40 cellular contexts compared by ENCODE assay signal in the genomic region with DNA sequence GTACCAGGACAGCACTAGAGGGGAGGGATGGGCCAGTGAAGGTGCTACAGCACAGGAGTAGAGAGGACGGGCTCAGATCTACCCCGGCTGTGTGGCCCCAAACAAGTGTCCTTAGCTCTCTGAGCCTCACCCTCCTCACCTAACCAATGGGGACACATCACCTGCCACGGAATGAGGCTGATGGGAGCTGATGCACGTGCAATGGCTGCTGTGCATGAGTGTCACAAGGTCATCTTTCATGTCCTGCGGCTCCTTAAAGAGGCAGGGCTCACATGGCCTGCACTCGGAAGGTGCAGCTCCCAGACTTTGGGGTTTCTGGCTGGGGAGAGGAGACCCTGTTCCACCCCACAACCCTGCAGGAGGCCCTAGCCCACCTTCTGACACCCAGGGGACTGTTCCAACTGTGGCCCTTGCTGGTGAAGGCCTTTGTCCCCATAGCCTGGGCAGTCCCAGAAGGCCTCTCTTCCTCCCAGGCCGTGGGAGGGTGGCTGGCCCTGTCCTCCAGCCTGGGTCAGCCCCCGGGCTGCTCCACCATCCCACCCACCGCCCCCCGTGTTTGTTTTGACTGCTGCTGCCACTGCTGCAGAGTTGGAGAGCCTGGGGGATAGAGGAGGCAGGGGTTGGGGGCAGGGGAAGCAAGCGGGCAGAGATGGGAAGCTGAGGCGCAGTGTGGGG. TPM values are rescaled to one million over a fixed set of nuclear protein-coding genes. Genes with fewer than 3 reads are reported as not detected.
"Had no signal": no experiment of that assay in that cellular context is flagged by ENCODE, and none has a peak within 500 bp of the region (broad histone marks: within the 10 kb centered on the region; RNA-seq: fewer than 3 reads in every experiment).

No MANE protein-coding gene starts in this region.

- FAIRE-seq: colon, endometrium, endothelial cell of umbilical vein had no signal

- DNase-seq: activated B cell treated with CpG ODN at 0.5 μM for 24 hours; activated CD4-positive, alpha-beta T cell treated with anti-CD3 and anti-CD28 coated beads for 48 hours; activated CD4-positive, alpha-beta T cell treated with anti-CD3 and anti-CD28 coated beads, Interleukin-2, amount 50 U/mL, for 1 hour; activated CD4-positive, alpha-beta T cell treated with anti-CD3 and anti-CD28 coated beads, Interleukin-2, amount 50 U/mL, for 48 hours; activated CD8-positive, alpha-beta memory T cell treated with anti-CD3 and anti-CD28 coated beads for 24 hours; activated CD8-positive, alpha-beta memory T cell treated with anti-CD3 and anti-CD28 coated beads, Interleukin-2, amount 50 U/mL, for 48 hours; activated CD8-positive, alpha-beta T cell treated with anti-CD3 and anti-CD28 coated beads for 36 hours; activated gamma-delta T cell; activated naive CD4-positive, alpha-beta T cell; activated naive CD4-positive, alpha-beta T cell treated with anti-CD3 and anti-CD28 coated beads, Interleukin-2, amount 10 ng/mL, durations not matched to agents 7 days and 5 days; activated naive CD8-positive, alpha-beta T cell treated with anti-CD3 and anti-CD28 coated beads, Interleukin-2, amount 10 ng/mL, durations not matched to agents 7 days and 5 days; activated T-cell treated with anti-CD3 and anti-CD28 coated beads for 4 hours; activated T-cell treated with anti-CD3 and anti-CD28 coated beads, Interleukin-2, amount 50 U/mL, for 24 hours; activated T-cell treated with anti-CD3 and anti-CD28 coated beads, Interleukin-2, amount 50 U/mL, for 72 hours; effector CD8-positive, alpha-beta T cell; esophagus squamous epithelium; foreskin melanocyte; T-helper 1 cell; T-helper 17 cell; T1000; WERI-Rb-1 had no signal

- H3K27ac Mint-ChIP-seq: activated B cell treated with CpG ODN at 0.5 μM for 24 hours; activated CD8-positive, alpha-beta T cell treated with anti-CD3 and anti-CD28 coated beads for 36 hours; activated naive CD4-positive, alpha-beta T cell treated with anti-CD3 and anti-CD28 coated beads, Interleukin-2, amount 10 ng/mL, durations not matched to agents 7 days and 5 days; activated naive CD4-positive, alpha-beta T cell treated with anti-CD3 and anti-CD28 coated beads, Interleukin-2, amount 50 U/mL, for 72 hours; activated naive CD8-positive, alpha-beta T cell treated with anti-CD3 and anti-CD28 coated beads, Interleukin-2, amount 10 ng/mL, durations not matched to agents 7 days and 5 days; activated T-cell treated with anti-CD3 and anti-CD28 coated beads, Interleukin-2, amount 50 U/mL, for 24 hours; activated T-cell treated with anti-CD3 and anti-CD28 coated beads, Interleukin-2, amount 50 U/mL, for 72 hours; T-helper 17 cell; T-helper 2 cell treated with Interferon-gamma antibody and Interleukin-4, amounts not matched to agents 5 μg/mL and 100 μg/mL, for 36 hours had no signal

- H3K9me3 ChIP-seq: ascending aorta, breast epithelium, esophagus squamous epithelium, gastroesophageal sphincter had no signal

- ATAC-seq: activated CD4-positive, CD25-positive, alpha-beta regulatory T cell treated with anti-CD3 and anti-CD28 coated beads, Interleukin-2, amount 50 U/mL, for 24 hours; activated CD8-positive, alpha-beta T cell treated with anti-CD3 and anti-CD28 coated beads for 36 hours; activated naive CD4-positive, alpha-beta T cell treated with anti-CD3 and anti-CD28 coated beads, Interleukin-2, amount 50 U/mL, for 72 hours; activated T-cell treated with anti-CD3 and anti-CD28 coated beads, Interleukin-2, amount 50 U/mL, for 72 hours; gastroesophageal sphincter; T-helper 17 cell had no signal

- H3K4me1 ChIP-seq: ascending aorta, breast epithelium, gastroesophageal sphincter had no signal

- H3K36me3 Mint-ChIP-seq: activated naive CD4-positive, alpha-beta T cell treated with anti-CD3 and anti-CD28 coated beads, Interleukin-2, amount 10 ng/mL, durations not matched to agents 7 days and 5 days; activated naive CD4-positive, alpha-beta T cell treated with anti-CD3 and anti-CD28 coated beads, Interleukin-2, amount 50 U/mL, for 72 hours; activated naive CD8-positive, alpha-beta T cell treated with anti-CD3 and anti-CD28 coated beads, Interleukin-2, amount 10 ng/mL, durations not matched to agents 7 days and 5 days; brain had no signal

- H3K4me3 ChIP-seq: ascending aorta, breast epithelium, esophagus squamous epithelium, gastroesophageal sphincter had no signal

- H3K36me3 ChIP-seq: ascending aorta, breast epithelium, esophagus squamous epithelium, gastroesophageal sphincter had no signal

- H3K4me1 Mint-ChIP-seq: activated naive CD4-positive, alpha-beta T cell treated with anti-CD3 and anti-CD28 coated beads, Interleukin-2, amount 10 ng/mL, durations not matched to agents 7 days and 5 days; activated naive CD8-positive, alpha-beta T cell treated with anti-CD3 and anti-CD28 coated beads, Interleukin-2, amount 10 ng/mL, durations not matched to agents 7 days and 5 days; central memory CD8-positive, alpha-beta T cell had no signal

- H3K9me3 Mint-ChIP-seq: activated B cell treated with CpG ODN at 0.5 μM for 24 hours; activated CD8-positive, alpha-beta T cell treated with anti-CD3 and anti-CD28 coated beads for 36 hours; activated naive CD4-positive, alpha-beta T cell treated with anti-CD3 and anti-CD28 coated beads, Interleukin-2, amount 10 ng/mL, durations not matched to agents 7 days and 5 days; activated naive CD4-positive, alpha-beta T cell treated with anti-CD3 and anti-CD28 coated beads, Interleukin-2, amount 50 U/mL, for 72 hours; activated naive CD8-positive, alpha-beta T cell treated with anti-CD3 and anti-CD28 coated beads, Interleukin-2, amount 10 ng/mL, durations not matched to agents 7 days and 5 days; activated T-cell treated with anti-CD3 and anti-CD28 coated beads, Interleukin-2, amount 50 U/mL, for 24 hours; activated T-cell treated with anti-CD3 and anti-CD28 coated beads, Interleukin-2, amount 50 U/mL, for 72 hours; central memory CD8-positive, alpha-beta T cell; T-helper 2 cell treated with Interferon-gamma antibody and Interleukin-4, amounts not matched to agents 5 μg/mL and 100 μg/mL, for 36 hours had no signal

- H3K27me3 ChIP-seq: ascending aorta, breast epithelium had no signal

- H3K4me3 Mint-ChIP-seq: activated B cell treated with CpG ODN at 0.5 μM for 24 hours; activated CD8-positive, alpha-beta T cell treated with anti-CD3 and anti-CD28 coated beads for 36 hours; activated naive CD4-positive, alpha-beta T cell treated with anti-CD3 and anti-CD28 coated beads, Interleukin-2, amount 10 ng/mL, durations not matched to agents 7 days and 5 days; activated naive CD8-positive, alpha-beta T cell treated with anti-CD3 and anti-CD28 coated beads, Interleukin-2, amount 10 ng/mL, durations not matched to agents 7 days and 5 days; activated T-cell treated with anti-CD3 and anti-CD28 coated beads, Interleukin-2, amount 50 U/mL, for 24 hours; activated T-cell treated with anti-CD3 and anti-CD28 coated beads, Interleukin-2, amount 50 U/mL, for 72 hours; brain; central memory CD8-positive, alpha-beta T cell; T-helper 17 cell; T-helper 2 cell treated with Interferon-gamma antibody and Interleukin-4, amounts not matched to agents 5 μg/mL and 100 μg/mL, for 36 hours had no signal

- H3K27ac ChIP-seq: ascending aorta, breast epithelium, epithelial cell of prostate, esophagus squamous epithelium, gastroesophageal sphincter, WERI-Rb-1 had no signal

RNA-seq across cellular contexts. Expression of gene HAP1, which starts 10.5 kb away (rescaled TPM):
- total RNA-seq: activated naive CD4-positive, alpha-beta T cell treated with anti-CD3 and anti-CD28 coated beads, Interleukin-2, amount 50 U/mL, for 72 hours; ascending aorta; chondrocyte had no signal

RNA-seq across cellular contexts. Expression of gene GAST, which starts 11.8 kb away (rescaled TPM):
- total RNA-seq: activated B cell treated with CpG ODN at 0.5 μM for 24 hours; activated CD8-positive, alpha-beta T cell treated with anti-CD3 and anti-CD28 coated beads for 36 hours; activated naive CD4-positive, alpha-beta T cell treated with anti-CD3 and anti-CD28 coated beads, Interleukin-2, amount 50 U/mL, for 72 hours; activated naive CD8-positive, alpha-beta T cell treated with anti-CD3 and anti-CD28 coated beads, Interleukin-2, amount 10 ng/mL, durations not matched to agents 7 days and 5 days; activated T-cell treated with anti-CD3 and anti-CD28 coated beads, Interleukin-2, amount 50 U/mL, for 72 hours; ascending aorta; breast epithelium; cardiac septum; chondrocyte; dermis microvascular lymphatic vessel endothelial cell; endothelial cell of umbilical vein; esophagus squamous epithelium; fibroblast of lung; fibroblast of villous mesenchyme; gastroesophageal sphincter; glomerular endothelial cell; T-helper 17 cell had no signal
- polyA plus RNA-seq: endothelial cell of umbilical vein, esophagus, fibroblast of lung had no signal
